Comparison of ENCODE assay signal across 8 cellular contexts in genomic region chr19:39403331-39404312, GRCh38. TPM values are rescaled to one million over a fixed set of nuclear protein-coding genes. Genes with fewer than 3 reads are reported as not detected.
DNase-seq lines count a peak whose midpoint lies in the region; ATAC-seq and TF ChIP-seq lines count a peak whose summit lies in the region.

No MANE protein-coding gene starts in this region.

- no peaks in the 10 kb centered on the region for H3K9me3 ChIP-seq in SJCRH30 (replicated peaks)

- no peak for TF ChIP-seq CTCF in GM12865 (IDR thresholded peaks at IDR 0.05; ENCODE audit: insufficient read depth, low read depth, low read length, missing control alignments)
- no peak for TF ChIP-seq CTCF in foreskin keratinocyte (conservative IDR thresholded peaks at IDR 0.05)

- H3K27me3 ChIP-seq in SJCRH30 (no peaks in the 10 kb centered on the region), foreskin keratinocyte (no peaks in the 10 kb centered on the region)

- DNase-seq in GM12865 (ENCODE audit: low read depth) = peak; percentile 96
- peak; percentile 100 for DNase-seq in HS-27A (ENCODE audit: low read depth)
- DNase-seq in SJCRH30 = peak; percentile 95 to 96
- peak; percentile 76 to 93 (median 86) for DNase-seq in activated naive CD4-positive, alpha-beta T cell (lab: John Stamatoyannopoulos, UW)
- peak; percentile 91 to 96 for DNase-seq in foreskin keratinocyte
- peak; percentile 78 for DNase-seq in non-pigmented ciliary epithelial cell (ENCODE audit: low read depth)
- peak; percentile 99 for DNase-seq in stromal cell of bone marrow (ENCODE audit: low read depth)

- ATAC-seq in foreskin keratinocyte = peak; percentile 57
- ATAC-seq in HG03095 (IDR thresholded peaks at IDR 0.05; ENCODE audit: unreplicated experiment) = no peak

- H3K4me3 ChIP-seq in GM12865 (ENCODE audit: low read depth, low read length) (peak overlapping the region; percentile 73), SJCRH30 (peak overlapping the region; percentile 68)

- no peaks in the 10 kb centered on the region for H3K36me3 ChIP-seq in SJCRH30

- H3K4me1 ChIP-seq in SJCRH30 = peaks cover 9% of the 10 kb centered on the region
- peaks cover 14% of the 10 kb centered on the region for H3K4me1 ChIP-seq in foreskin keratinocyte

- H3K27ac ChIP-seq in SJCRH30 (peak overlapping the region; percentile 79), foreskin keratinocyte (peak overlapping the region; percentile 90)

RNA-seq across cellular contexts. Expression of gene ZFP36, which starts 3.0 kb away (rescaled TPM):
- 2.4 and 2.7 TPM in 2 replicates for total RNA-seq in SJCRH30 (2014; rRNA removed; shearing (Covaris generic))
- 35.0 and 38.1 TPM in 2 replicates for total RNA-seq in foreskin keratinocyte
- polyA plus RNA-seq in foreskin keratinocyte = 44.5 and 56.1 TPM in 2 replicates

RNA-seq across cellular contexts. Expression of gene PLEKHG2, which starts 8.8 kb away (rescaled TPM):
- total RNA-seq in SJCRH30 (2014; rRNA removed; shearing (Covaris generic)) = 27.9 and 31.0 TPM in 2 replicates
- total RNA-seq in foreskin keratinocyte = 19.9 and 26.4 TPM in 2 replicates
- 8.4 and 14.0 TPM in 2 replicates for polyA plus RNA-seq in foreskin keratinocyte

RNA-seq across cellular contexts. Expression of gene MED29, which starts 12.4 kb away (rescaled TPM):
- total RNA-seq in SJCRH30 (2014; rRNA removed; shearing (Covaris generic)) = 28.2 and 31.9 TPM in 2 replicates
- total RNA-seq in foreskin keratinocyte = 15.2 and 16.9 TPM in 2 replicates
- 17.6 and 18.7 TPM in 2 replicates for polyA plus RNA-seq in foreskin keratinocyte

RNA-seq across cellular contexts. Expression of gene PAF1, which starts 12.7 kb away (rescaled TPM):
- total RNA-seq in SJCRH30 (2014; rRNA removed; shearing (Covaris generic)) = 73.6 and 85.7 TPM in 2 replicates
- 41.2 and 54.8 TPM in 2 replicates for total RNA-seq in foreskin keratinocyte
- 47.2 and 55.4 TPM in 2 replicates for polyA plus RNA-seq in foreskin keratinocyte

RNA-seq across cellular contexts. Expression of gene RPS16, which starts 32.1 kb away (rescaled TPM):
- 1,718 and 1,766 TPM in 2 replicates for total RNA-seq in SJCRH30 (2014; rRNA removed; shearing (Covaris generic))
- total RNA-seq in foreskin keratinocyte = 178 and 323 TPM in 2 replicates
- polyA plus RNA-seq in foreskin keratinocyte = 2,748 and 2,922 TPM in 2 replicates
